ENCODE assay signal across 1 cellular context in the genomic region with DNA sequence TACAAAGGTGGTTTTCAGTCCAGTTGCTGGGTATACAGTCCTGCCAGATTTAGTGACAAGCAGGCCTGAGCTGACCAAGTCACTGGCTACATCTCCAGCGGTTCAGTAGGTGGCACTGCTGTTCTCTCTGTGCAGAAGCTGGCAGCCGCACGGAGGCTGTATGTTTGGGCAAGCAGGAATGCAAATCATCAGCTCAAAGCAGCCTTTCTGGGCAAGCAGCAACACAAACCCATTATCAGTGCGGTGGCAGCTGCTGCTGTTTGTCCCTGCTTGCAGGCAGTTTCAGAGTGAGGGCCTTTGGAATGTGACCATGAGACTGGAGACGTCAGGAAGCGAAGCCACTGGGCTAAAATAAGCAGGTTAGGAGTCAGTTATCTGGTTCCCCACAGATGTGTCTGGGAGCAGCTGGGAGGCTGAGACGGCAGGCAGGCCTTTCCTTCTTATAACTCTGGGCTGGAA.
TF ChIP-seq lines count a peak whose summit lies in the region.

No MANE protein-coding gene starts in this region.

TF ChIP-seq in HepG2, 621 proteins besides CTCF, POLR2A, EP300 and RAD21 (continued from another document and continues in another):
- TF ChIP-seq, protein P1, sequence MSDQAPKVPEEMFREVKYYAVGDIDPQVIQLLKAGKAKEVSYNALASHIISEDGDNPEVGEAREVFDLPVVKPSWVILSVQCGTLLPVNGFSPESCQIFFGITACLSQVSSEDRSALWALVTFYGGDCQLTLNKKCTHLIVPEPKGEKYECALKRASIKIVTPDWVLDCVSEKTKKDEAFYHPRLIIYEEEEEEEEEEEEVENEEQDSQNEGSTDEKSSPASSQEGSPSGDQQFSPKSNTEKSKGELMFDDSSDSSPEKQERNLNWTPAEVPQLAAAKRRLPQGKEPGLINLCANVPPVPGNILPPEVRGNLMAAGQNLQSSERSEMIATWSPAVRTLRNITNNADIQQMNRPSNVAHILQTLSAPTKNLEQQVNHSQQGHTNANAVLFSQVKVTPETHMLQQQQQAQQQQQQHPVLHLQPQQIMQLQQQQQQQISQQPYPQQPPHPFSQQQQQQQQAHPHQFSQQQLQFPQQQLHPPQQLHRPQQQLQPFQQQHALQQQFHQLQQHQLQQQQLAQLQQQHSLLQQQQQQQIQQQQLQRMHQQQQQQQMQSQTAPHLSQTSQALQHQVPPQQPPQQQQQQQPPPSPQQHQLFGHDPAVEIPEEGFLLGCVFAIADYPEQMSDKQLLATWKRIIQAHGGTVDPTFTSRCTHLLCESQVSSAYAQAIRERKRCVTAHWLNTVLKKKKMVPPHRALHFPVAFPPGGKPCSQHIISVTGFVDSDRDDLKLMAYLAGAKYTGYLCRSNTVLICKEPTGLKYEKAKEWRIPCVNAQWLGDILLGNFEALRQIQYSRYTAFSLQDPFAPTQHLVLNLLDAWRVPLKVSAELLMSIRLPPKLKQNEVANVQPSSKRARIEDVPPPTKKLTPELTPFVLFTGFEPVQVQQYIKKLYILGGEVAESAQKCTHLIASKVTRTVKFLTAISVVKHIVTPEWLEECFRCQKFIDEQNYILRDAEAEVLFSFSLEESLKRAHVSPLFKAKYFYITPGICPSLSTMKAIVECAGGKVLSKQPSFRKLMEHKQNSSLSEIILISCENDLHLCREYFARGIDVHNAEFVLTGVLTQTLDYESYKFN (CRISPR knock-in tag; conservative IDR thresholded peaks at IDR 0.05) = 0 out of 2 replicates have a peak, but pooled peaks have one; percentile 18
- TF ChIP-seq CREM (IDR thresholded peaks at IDR 0.05) = no peak
- TF ChIP-seq CREM (CRISPR knock-in tag; IDR thresholded peaks at IDR 0.05) = no peak
- no peak for TF ChIP-seq ZNF468 (CRISPR knock-in tag; IDR thresholded peaks at IDR 0.05)
- TF ChIP-seq ZSCAN31 (CRISPR knock-in tag; IDR thresholded peaks at IDR 0.05; ENCODE audit: low read depth) = 0 out of 2 replicates have a peak, but pooled peaks have one; percentile 30
- no peak for TF ChIP-seq MTF2 (CRISPR knock-in tag; IDR thresholded peaks at IDR 0.05; ENCODE audit: borderline replicate concordance)
- TF ChIP-seq, protein P2, sequence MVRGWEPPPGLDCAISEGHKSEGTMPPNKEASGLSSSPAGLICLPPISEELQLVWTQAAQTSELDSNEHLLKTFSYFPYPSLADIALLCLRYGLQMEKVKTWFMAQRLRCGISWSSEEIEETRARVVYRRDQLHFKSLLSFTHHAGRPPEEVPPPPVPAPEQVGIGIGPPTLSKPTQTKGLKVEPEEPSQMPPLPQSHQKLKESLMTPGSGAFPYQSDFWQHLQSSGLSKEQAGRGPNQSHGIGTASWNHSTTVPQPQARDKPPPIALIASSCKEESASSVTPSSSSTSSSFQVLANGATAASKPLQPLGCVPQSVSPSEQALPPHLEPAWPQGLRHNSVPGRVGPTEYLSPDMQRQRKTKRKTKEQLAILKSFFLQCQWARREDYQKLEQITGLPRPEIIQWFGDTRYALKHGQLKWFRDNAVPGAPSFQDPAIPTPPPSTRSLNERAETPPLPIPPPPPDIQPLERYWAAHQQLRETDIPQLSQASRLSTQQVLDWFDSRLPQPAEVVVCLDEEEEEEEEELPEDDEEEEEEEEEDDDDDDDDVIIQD (CRISPR knock-in tag; IDR thresholded peaks at IDR 0.05; ENCODE audit: low read depth) = peak; percentile 45; the same call in 1 of the 2 replicates
- TF ChIP-seq, protein P3, sequence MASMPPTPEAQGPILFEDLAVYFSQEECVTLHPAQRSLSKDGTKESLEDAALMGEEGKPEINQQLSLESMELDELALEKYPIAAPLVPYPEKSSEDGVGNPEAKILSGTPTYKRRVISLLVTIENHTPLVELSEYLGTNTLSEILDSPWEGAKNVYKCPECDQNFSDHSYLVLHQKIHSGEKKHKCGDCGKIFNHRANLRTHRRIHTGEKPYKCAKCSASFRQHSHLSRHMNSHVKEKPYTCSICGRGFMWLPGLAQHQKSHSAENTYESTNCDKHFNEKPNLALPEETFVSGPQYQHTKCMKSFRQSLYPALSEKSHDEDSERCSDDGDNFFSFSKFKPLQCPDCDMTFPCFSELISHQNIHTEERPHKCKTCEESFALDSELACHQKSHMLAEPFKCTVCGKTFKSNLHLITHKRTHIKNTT (CRISPR knock-in tag; IDR thresholded peaks at IDR 0.05) = no peak
- TF ChIP-seq, protein P4, sequence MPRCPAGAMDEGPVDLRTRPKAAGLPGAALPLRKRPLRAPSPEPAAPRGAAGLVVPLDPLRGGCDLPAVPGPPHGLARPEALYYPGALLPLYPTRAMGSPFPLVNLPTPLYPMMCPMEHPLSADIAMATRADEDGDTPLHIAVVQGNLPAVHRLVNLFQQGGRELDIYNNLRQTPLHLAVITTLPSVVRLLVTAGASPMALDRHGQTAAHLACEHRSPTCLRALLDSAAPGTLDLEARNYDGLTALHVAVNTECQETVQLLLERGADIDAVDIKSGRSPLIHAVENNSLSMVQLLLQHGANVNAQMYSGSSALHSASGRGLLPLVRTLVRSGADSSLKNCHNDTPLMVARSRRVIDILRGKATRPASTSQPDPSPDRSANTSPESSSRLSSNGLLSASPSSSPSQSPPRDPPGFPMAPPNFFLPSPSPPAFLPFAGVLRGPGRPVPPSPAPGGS (CRISPR knock-in tag; IDR thresholded peaks at IDR 0.05) = no peak
- TF ChIP-seq ZNF737 (CRISPR knock-in tag; IDR thresholded peaks at IDR 0.05; ENCODE audit: borderline replicate concordance) = no peak
- TF ChIP-seq, protein P5, sequence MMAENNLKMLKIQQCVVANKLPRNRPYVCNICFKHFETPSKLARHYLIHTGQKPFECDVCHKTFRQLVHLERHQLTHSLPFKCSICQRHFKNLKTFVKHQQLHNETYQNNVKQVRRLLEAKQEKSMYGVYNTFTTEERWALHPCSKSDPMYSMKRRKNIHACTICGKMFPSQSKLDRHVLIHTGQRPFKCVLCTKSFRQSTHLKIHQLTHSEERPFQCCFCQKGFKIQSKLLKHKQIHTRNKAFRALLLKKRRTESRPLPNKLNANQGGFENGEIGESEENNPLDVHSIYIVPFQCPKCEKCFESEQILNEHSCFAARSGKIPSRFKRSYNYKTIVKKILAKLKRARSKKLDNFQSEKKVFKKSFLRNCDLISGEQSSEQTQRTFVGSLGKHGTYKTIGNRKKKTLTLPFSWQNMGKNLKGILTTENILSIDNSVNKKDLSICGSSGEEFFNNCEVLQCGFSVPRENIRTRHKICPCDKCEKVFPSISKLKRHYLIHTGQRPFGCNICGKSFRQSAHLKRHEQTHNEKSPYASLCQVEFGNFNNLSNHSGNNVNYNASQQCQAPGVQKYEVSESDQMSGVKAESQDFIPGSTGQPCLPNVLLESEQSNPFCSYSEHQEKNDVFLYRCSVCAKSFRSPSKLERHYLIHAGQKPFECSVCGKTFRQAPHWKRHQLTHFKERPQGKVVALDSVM (CRISPR knock-in tag; IDR thresholded peaks at IDR 0.05) = no peak
- TF ChIP-seq SIN3A (IDR thresholded peaks at IDR 0.05; ENCODE audit: borderline replicate concordance, low read depth, low read length) = no peak
- TF ChIP-seq, protein P6, sequence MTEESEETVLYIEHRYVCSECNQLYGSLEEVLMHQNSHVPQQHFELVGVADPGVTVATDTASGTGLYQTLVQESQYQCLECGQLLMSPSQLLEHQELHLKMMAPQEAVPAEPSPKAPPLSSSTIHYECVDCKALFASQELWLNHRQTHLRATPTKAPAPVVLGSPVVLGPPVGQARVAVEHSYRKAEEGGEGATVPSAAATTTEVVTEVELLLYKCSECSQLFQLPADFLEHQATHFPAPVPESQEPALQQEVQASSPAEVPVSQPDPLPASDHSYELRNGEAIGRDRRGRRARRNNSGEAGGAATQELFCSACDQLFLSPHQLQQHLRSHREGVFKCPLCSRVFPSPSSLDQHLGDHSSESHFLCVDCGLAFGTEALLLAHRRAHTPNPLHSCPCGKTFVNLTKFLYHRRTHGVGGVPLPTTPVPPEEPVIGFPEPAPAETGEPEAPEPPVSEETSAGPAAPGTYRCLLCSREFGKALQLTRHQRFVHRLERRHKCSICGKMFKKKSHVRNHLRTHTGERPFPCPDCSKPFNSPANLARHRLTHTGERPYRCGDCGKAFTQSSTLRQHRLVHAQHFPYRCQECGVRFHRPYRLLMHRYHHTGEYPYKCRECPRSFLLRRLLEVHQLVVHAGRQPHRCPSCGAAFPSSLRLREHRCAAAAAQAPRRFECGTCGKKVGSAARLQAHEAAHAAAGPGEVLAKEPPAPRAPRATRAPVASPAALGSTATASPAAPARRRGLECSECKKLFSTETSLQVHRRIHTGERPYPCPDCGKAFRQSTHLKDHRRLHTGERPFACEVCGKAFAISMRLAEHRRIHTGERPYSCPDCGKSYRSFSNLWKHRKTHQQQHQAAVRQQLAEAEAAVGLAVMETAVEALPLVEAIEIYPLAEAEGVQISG (CRISPR knock-in tag; IDR thresholded peaks at IDR 0.05) = peak; percentile 51; the same call in 1 of the 2 replicates
- TF ChIP-seq ZNF121 (CRISPR knock-in tag; IDR thresholded peaks at IDR 0.05) = no peak
- TF ChIP-seq, protein P7, sequence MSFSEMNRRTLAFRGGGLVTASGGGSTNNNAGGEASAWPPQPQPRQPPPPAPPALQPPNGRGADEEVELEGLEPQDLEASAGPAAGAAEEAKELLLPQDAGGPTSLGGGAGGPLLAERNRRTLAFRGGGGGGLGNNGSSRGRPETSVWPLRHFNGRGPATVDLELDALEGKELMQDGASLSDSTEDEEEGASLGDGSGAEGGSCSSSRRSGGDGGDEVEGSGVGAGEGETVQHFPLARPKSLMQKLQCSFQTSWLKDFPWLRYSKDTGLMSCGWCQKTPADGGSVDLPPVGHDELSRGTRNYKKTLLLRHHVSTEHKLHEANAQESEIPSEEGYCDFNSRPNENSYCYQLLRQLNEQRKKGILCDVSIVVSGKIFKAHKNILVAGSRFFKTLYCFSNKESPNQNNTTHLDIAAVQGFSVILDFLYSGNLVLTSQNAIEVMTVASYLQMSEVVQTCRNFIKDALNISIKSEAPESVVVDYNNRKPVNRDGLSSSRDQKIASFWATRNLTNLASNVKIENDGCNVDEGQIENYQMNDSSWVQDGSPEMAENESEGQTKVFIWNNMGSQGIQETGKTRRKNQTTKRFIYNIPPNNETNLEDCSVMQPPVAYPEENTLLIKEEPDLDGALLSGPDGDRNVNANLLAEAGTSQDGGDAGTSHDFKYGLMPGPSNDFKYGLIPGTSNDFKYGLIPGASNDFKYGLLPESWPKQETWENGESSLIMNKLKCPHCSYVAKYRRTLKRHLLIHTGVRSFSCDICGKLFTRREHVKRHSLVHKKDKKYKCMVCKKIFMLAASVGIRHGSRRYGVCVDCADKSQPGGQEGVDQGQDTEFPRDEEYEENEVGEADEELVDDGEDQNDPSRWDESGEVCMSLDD (CRISPR knock-in tag; IDR thresholded peaks at IDR 0.05; ENCODE audit: borderline replicate concordance) = no peak
- TF ChIP-seq, protein P8, sequence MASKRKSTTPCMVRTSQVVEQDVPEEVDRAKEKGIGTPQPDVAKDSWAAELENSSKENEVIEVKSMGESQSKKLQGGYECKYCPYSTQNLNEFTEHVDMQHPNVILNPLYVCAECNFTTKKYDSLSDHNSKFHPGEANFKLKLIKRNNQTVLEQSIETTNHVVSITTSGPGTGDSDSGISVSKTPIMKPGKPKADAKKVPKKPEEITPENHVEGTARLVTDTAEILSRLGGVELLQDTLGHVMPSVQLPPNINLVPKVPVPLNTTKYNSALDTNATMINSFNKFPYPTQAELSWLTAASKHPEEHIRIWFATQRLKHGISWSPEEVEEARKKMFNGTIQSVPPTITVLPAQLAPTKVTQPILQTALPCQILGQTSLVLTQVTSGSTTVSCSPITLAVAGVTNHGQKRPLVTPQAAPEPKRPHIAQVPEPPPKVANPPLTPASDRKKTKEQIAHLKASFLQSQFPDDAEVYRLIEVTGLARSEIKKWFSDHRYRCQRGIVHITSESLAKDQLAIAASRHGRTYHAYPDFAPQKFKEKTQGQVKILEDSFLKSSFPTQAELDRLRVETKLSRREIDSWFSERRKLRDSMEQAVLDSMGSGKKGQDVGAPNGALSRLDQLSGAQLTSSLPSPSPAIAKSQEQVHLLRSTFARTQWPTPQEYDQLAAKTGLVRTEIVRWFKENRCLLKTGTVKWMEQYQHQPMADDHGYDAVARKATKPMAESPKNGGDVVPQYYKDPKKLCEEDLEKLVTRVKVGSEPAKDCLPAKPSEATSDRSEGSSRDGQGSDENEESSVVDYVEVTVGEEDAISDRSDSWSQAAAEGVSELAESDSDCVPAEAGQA (IDR thresholded peaks at IDR 0.05; ENCODE audit: low read depth) = no peak
- TF ChIP-seq, protein P8 (CRISPR knock-in tag; IDR thresholded peaks at IDR 0.05; ENCODE audit: borderline replicate concordance) = no peak
- TF ChIP-seq RFXANK (CRISPR knock-in tag; IDR thresholded peaks at IDR 0.05) = no peak
- TF ChIP-seq ZNF264 (CRISPR knock-in tag; IDR thresholded peaks at IDR 0.05) = no peak
- TF ChIP-seq HNRNPL (IDR thresholded peaks at IDR 0.05; ENCODE audit: low read depth, low read length) = 0 out of 2 replicates have a peak, but pooled peaks have one; percentile 33
- no peak for TF ChIP-seq ZNF543 (CRISPR knock-in tag; IDR thresholded peaks at IDR 0.05)
- TF ChIP-seq, protein P9, sequence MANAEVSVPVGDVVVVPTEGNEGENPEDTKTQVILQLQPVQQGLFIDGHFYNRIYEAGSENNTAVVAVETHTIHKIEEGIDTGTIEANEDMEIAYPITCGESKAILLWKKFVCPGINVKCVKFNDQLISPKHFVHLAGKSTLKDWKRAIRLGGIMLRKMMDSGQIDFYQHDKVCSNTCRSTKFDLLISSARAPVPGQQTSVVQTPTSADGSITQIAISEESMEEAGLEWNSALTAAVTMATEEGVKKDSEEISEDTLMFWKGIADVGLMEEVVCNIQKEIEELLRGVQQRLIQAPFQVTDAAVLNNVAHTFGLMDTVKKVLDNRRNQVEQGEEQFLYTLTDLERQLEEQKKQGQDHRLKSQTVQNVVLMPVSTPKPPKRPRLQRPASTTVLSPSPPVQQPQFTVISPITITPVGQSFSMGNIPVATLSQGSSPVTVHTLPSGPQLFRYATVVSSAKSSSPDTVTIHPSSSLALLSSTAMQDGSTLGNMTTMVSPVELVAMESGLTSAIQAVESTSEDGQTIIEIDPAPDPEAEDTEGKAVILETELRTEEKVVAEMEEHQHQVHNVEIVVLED (CRISPR knock-in tag; IDR thresholded peaks at IDR 0.05; ENCODE audit: borderline replicate concordance) = no peak
- no peak for TF ChIP-seq FOXK1 (CRISPR knock-in tag; IDR thresholded peaks at IDR 0.05; ENCODE audit: borderline replicate concordance, low read depth)
- TF ChIP-seq ZNF460 (CRISPR knock-in tag; IDR thresholded peaks at IDR 0.05; ENCODE audit: borderline replicate concordance) = no peak
